1 cellular context compared by ENCODE assay signal in genomic region chr2:132415256-132416079, GRCh38.
TF ChIP-seq lines count a peak whose summit lies in the region.

No MANE protein-coding gene starts in this region.

TF ChIP-seq in HEK293, 187 proteins besides CTCF, POLR2A, EP300 and RAD21 (continued from another document):
- no peak for TF ChIP-seq ZNF76 (tag by site-specific recombination; IDR thresholded peaks at IDR 0.05; ENCODE audit: borderline replicate concordance, low read depth)
- TF ChIP-seq, protein P1, sequence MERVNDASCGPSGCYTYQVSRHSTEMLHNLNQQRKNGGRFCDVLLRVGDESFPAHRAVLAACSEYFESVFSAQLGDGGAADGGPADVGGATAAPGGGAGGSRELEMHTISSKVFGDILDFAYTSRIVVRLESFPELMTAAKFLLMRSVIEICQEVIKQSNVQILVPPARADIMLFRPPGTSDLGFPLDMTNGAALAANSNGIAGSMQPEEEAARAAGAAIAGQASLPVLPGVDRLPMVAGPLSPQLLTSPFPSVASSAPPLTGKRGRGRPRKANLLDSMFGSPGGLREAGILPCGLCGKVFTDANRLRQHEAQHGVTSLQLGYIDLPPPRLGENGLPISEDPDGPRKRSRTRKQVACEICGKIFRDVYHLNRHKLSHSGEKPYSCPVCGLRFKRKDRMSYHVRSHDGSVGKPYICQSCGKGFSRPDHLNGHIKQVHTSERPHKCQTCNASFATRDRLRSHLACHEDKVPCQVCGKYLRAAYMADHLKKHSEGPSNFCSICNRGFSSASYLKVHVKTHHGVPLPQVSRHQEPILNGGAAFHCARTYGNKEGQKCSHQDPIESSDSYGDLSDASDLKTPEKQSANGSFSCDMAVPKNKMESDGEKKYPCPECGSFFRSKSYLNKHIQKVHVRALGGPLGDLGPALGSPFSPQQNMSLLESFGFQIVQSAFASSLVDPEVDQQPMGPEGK (tag by site-specific recombination; IDR thresholded peaks at IDR 0.05) = no peak
- TF ChIP-seq OVOL3 (tag by site-specific recombination; IDR thresholded peaks at IDR 0.05) = no peak
- TF ChIP-seq ZNF777 (tag by site-specific recombination; IDR thresholded peaks at IDR 0.05; ENCODE audit: borderline replicate concordance) = no peak
- TF ChIP-seq, protein P2, sequence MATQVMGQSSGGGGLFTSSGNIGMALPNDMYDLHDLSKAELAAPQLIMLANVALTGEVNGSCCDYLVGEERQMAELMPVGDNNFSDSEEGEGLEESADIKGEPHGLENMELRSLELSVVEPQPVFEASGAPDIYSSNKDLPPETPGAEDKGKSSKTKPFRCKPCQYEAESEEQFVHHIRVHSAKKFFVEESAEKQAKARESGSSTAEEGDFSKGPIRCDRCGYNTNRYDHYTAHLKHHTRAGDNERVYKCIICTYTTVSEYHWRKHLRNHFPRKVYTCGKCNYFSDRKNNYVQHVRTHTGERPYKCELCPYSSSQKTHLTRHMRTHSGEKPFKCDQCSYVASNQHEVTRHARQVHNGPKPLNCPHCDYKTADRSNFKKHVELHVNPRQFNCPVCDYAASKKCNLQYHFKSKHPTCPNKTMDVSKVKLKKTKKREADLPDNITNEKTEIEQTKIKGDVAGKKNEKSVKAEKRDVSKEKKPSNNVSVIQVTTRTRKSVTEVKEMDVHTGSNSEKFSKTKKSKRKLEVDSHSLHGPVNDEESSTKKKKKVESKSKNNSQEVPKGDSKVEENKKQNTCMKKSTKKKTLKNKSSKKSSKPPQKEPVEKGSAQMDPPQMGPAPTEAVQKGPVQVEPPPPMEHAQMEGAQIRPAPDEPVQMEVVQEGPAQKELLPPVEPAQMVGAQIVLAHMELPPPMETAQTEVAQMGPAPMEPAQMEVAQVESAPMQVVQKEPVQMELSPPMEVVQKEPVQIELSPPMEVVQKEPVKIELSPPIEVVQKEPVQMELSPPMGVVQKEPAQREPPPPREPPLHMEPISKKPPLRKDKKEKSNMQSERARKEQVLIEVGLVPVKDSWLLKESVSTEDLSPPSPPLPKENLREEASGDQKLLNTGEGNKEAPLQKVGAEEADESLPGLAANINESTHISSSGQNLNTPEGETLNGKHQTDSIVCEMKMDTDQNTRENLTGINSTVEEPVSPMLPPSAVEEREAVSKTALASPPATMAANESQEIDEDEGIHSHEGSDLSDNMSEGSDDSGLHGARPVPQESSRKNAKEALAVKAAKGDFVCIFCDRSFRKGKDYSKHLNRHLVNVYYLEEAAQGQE (tag by site-specific recombination; IDR thresholded peaks at IDR 0.05) = no peak
- TF ChIP-seq ZNF558 (tag by site-specific recombination; IDR thresholded peaks at IDR 0.05) = no peak
- TF ChIP-seq ZNF654 (tag by site-specific recombination; IDR thresholded peaks at IDR 0.05; ENCODE audit: low read depth) = no peak
- TF ChIP-seq, protein P3, sequence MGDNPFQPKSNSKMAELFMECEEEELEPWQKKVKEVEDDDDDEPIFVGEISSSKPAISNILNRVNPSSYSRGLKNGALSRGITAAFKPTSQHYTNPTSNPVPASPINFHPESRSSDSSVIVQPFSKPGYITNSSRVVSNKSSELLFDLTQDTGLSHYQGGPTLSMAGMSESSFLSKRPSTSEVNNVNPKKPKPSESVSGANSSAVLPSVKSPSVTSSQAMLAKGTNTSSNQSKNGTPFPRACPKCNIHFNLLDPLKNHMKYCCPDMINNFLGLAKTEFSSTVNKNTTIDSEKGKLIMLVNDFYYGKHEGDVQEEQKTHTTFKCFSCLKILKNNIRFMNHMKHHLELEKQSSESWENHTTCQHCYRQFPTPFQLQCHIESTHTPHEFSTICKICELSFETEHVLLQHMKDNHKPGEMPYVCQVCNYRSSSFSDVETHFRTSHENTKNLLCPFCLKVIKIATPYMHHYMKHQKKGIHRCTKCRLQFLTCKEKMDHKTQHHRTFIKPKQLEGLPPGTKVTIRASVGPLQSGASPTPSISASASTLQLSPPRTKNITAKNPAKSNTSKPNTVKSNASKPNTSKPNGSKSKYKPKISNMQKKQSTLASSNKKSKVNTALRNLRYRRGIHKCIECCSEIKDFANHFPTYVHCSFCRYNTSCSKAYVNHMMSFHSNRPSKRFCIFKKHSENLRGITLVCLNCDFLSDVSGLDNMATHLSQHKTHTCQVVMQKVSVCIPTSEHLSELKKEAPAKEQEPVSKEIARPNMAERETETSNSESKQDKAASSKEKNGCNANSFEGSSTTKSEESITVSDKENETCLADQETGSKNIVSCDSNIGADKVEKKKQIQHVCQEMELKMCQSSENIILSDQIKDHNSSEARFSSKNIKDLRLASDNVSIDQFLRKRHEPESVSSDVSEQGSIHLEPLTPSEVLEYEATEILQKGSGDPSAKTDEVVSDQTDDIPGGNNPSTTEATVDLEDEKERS (tag by site-specific recombination; IDR thresholded peaks at IDR 0.05) = no peak
- TF ChIP-seq TSHZ1 (tag by site-specific recombination; IDR thresholded peaks at IDR 0.05; ENCODE audit: borderline replicate concordance) = no peak
- TF ChIP-seq, protein P4, sequence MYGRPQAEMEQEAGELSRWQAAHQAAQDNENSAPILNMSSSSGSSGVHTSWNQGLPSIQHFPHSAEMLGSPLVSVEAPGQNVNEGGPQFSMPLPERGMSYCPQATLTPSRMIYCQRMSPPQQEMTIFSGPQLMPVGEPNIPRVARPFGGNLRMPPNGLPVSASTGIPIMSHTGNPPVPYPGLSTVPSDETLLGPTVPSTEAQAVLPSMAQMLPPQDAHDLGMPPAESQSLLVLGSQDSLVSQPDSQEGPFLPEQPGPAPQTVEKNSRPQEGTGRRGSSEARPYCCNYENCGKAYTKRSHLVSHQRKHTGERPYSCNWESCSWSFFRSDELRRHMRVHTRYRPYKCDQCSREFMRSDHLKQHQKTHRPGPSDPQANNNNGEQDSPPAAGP (tag by site-specific recombination; IDR thresholded peaks at IDR 0.05) = no peak
- no peak for TF ChIP-seq ZNF148 (tag by site-specific recombination; IDR thresholded peaks at IDR 0.05; ENCODE audit: borderline replicate concordance)
- TF ChIP-seq IKZF3 (tag by site-specific recombination; IDR thresholded peaks at IDR 0.05) = peak; percentile 26; the same call in 1 of the 2 replicates
- TF ChIP-seq ZNF223 (tag by site-specific recombination; IDR thresholded peaks at IDR 0.05) = no peak
- TF ChIP-seq ZNF335 (tag by site-specific recombination; conservative IDR thresholded peaks at IDR 0.05) = peak; percentile 65
